Comparison of ENCODE assay signal across 8 cellular contexts in the genomic region with DNA sequence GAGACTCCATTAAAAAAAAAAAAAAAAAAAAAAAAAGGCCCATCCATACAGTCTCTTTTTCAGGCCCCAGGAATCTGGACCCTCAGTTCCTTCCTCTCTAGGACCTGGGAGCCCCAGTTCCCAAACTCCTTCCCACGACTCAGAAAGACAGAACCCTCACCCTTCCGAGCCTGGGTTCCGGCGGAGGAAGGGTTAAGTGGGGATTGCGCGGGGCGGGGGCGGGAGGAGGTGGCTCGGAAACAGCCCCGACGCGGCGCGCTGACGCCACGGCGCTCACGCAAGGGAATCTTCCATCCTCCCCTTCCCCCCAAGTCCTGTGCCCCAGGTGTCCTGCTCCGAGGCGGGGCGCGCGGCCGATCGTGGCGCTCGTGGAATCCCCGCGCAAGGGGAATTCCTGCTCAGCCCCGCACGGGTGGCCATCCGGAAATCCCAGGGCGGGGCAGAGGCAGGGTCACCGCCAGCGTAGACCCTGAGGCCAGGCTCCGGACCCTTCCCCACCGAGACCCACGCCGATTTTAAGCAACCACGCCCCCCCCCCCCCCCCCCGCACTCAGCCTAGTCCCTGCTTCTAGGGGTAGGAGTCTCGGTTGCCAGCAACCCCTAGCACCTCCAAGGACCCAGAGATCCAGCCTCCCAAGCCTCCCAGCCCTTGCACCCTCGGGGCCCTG. TPM values are rescaled to one million over a fixed set of nuclear protein-coding genes. Genes with fewer than 3 reads are reported as not detected.
A peak's percentile ranks its signal among the peaks of the same experiment; 100 is the strongest.
DNase-seq lines count a peak whose midpoint lies in the region; ATAC-seq and TF ChIP-seq lines count a peak whose summit lies in the region.

No MANE protein-coding gene starts in this region.

- no peak overlapping the region for H3K4me3 ChIP-seq in KMS-11 (IDR thresholded peaks at IDR 0.05; ENCODE audit: insufficient read depth, low read depth, low read length)
- H3K4me3 ChIP-seq in fibroblast of pulmonary artery (replicated peaks; ENCODE audit: low read depth, low read length) = peak overlapping the region; percentile 73

- ATAC-seq in GM21423 (IDR thresholded peaks at IDR 0.05; ENCODE audit: unreplicated experiment) (peak; percentile 44), natural killer cell (peak; percentile 50 to 75 (median 59))

- 0 out of 2 replicates have a peak, but pooled peaks cover 11% of the 10 kb centered on the region for H3K79me2 ChIP-seq in KMS-11 (ENCODE audit: insufficient read depth, low read depth)

- peak overlapping the region; percentile 88 for H2AFZ ChIP-seq in KMS-11 (ENCODE audit: low read depth)

- TF ChIP-seq CTCF in KMS-11 (conservative IDR thresholded peaks at IDR 0.05; ENCODE audit: low read depth, low read length) = no peak
- TF ChIP-seq CTCF in fibroblast of pulmonary artery (IDR thresholded peaks at IDR 0.05; ENCODE audit: low read length, missing control alignments) = no peak
- TF ChIP-seq CTCF in natural killer cell (IDR thresholded peaks at IDR 0.05) = no peak

- DNase-seq in COLO668 (lab: John Stamatoyannopoulos, UW; ENCODE audit: unreplicated experiment) (peak; percentile 91), RPMI8226 (peak; percentile 88), fibroblast of pulmonary artery (ENCODE audit: low read depth) (peak; percentile 80), natural killer cell (peak; percentile 84)
- peak; percentile 79 for DNase-seq in activated effector memory CD4-positive, alpha-beta T cell treated with Interleukin-2 at 50 U/mL for 16 hours
- DNase-seq in stimulated activated naive CD4-positive, alpha-beta T cell (lab: John Stamatoyannopoulos, UW) = peak; percentile 79 to 90 (median 83)

- H4K20me1 ChIP-seq in KMS-11 (ENCODE audit: insufficient read depth) = no peaks in the 10 kb centered on the region

- H3K36me3 Mint-ChIP-seq in natural killer cell = no peaks in the 10 kb centered on the region

- no peaks in the 10 kb centered on the region for H3K27me3 Mint-ChIP-seq in natural killer cell (ENCODE audit: low read depth in 2 of 2)

- H3K4me3 Mint-ChIP-seq in natural killer cell = peak overlapping the region; percentile 92

- peak overlapping the region; percentile 90 to 97 for H3K27ac Mint-ChIP-seq in natural killer cell

- peak overlapping the region; percentile 68 for H3K4me2 ChIP-seq in KMS-11

- H3K27me3 ChIP-seq in KMS-11 (ENCODE audit: insufficient read depth, low read depth) = no peaks in the 10 kb centered on the region

- H3K9ac ChIP-seq in KMS-11 = peak overlapping the region; percentile 69

- peak overlapping the region; percentile 75 for H3K27ac ChIP-seq in KMS-11

- peaks cover 43 to 74% of the 10 kb centered on the region in 2 donors for H3K4me1 Mint-ChIP-seq in natural killer cell

- H3K9me3 Mint-ChIP-seq in natural killer cell = no peaks in the 10 kb centered on the region

- H3K36me3 ChIP-seq in KMS-11 (ENCODE audit: insufficient read depth) = no peaks in the 10 kb centered on the region

- peaks cover 18% of the 10 kb centered on the region for H3K4me1 ChIP-seq in KMS-11 (ENCODE audit: low read depth, poor library complexity, severe bottlenecking)

- intact Hi-C loops in natural killer cell (cut with micrococcal nuclease) = loop anchor here (10.0 kb wide), 1 partner anchor 155 kb away; a partner anchor contains a TSS

RNA-seq across cellular contexts. Expression of a gene that starts 0.7 kb away (rescaled TPM):
- 100 to 1,000 TPM in 2 of 3 donors, 10 to 100 TPM in 1; 90.1 to 220 (median 101) TPM for total RNA-seq in natural killer cell

RNA-seq across cellular contexts. Expression of a gene that starts 2.6 kb away (rescaled TPM):
- total RNA-seq in natural killer cell = 100 to 1,000 TPM; 281 to 307 (median 296) TPM

RNA-seq across cellular contexts. Expression of a gene that starts 8.4 kb away (rescaled TPM):
- 100 to 1,000 TPM; 439 to 494 (median 469) TPM for total RNA-seq in natural killer cell

RNA-seq across cellular contexts. Expression of a gene that starts 31.3 kb away (rescaled TPM):
- not detected for total RNA-seq in natural killer cell

RNA-seq across cellular contexts. Expression of a gene that starts 36.5 kb away (rescaled TPM):
- 1 to 10 TPM; 2.6 to 9.3 (median 3.2) TPM for total RNA-seq in natural killer cell
